In genomic region chr1:36098650-36099365, GRCh38 we compare ENCODE assay signal across 1 cellular context.
TF ChIP-seq lines count a peak whose summit lies in the region.

No MANE protein-coding gene starts in this region.

TF ChIP-seq in K562, 482 proteins besides CTCF, POLR2A, EP300 and RAD21:
- peak; percentile 25 for TF ChIP-seq PCBP1 (IDR thresholded peaks at IDR 0.05; ENCODE audit: low read depth, low read length, poor library complexity, severe bottlenecking)
- no peak for TF ChIP-seq HLTF (IDR thresholded peaks at IDR 0.05)
